ENCODE assay signal across 8 cellular contexts in genomic region chr12:44774815-44775411, GRCh38.
A peak's percentile ranks its signal among the peaks of the same experiment; 100 is the strongest.
DNase-seq lines count a peak whose midpoint lies in the region; ATAC-seq, FAIRE-seq and TF ChIP-seq lines count a peak whose summit lies in the region.

No MANE protein-coding gene starts in this region.

- H3K27ac ChIP-seq in GM23248 = no peak overlapping the region
- no peak overlapping the region for H3K27ac ChIP-seq in kidney (ENCODE audit: low read depth in 2 of 2, low read length in 2 of 2)

- H3K9me3 ChIP-seq in Caco-2 (no peaks in the 10 kb centered on the region), GM23248 (ENCODE audit: low read depth) (no peaks in the 10 kb centered on the region), kidney (ENCODE audit: control insufficient read depth in 1 of 2, low read length in 2 of 2) (peaks cover 0 to 2% of the 10 kb centered on the region in 2 donors)

- H3K27me3 ChIP-seq in Caco-2 (replicated peaks; ENCODE audit: control insufficient read depth, insufficient read depth, low read length) (no peaks in the 10 kb centered on the region; the same call in 1 of the 2 replicates), GM23248 (replicated peaks; ENCODE audit: insufficient read depth) (no peaks in the 10 kb centered on the region; the same call in 1 of the 2 replicates)

- H3K9ac ChIP-seq in GM23248 (no peak overlapping the region), kidney (ENCODE audit: low read length in 2 of 2) (no peak overlapping the region)

- no peak overlapping the region for H3K4me3 Mint-ChIP-seq in Caco-2 (ENCODE audit: unreplicated experiment)

- no peaks in the 10 kb centered on the region for H3K4me1 ChIP-seq in Caco-2
- no peaks in the 10 kb centered on the region for H3K4me1 ChIP-seq in GM23248 (ENCODE audit: insufficient read depth)
- no peaks in the 10 kb centered on the region for H3K4me1 ChIP-seq in kidney (ENCODE audit: control insufficient read depth in 1 of 2, insufficient read depth in 1 of 2, low read depth in 1 of 2, low read length in 2 of 2)

- no peaks in the 10 kb centered on the region for H3K79me2 ChIP-seq in GM23248 (ENCODE audit: insufficient read depth)

- 66 to 69% methylated on average over 11 of the region's 11 CpGs for WGBS in GM23248 (ENCODE audit: low coverage in 1 of 2, low lambda C conversion rate in 2 of 2, missing lambda C conversion rate in 2 of 2), 2 experiments

- BruUV-seq in Caco-2 (replicated peaks; lab: Mats Ljungman, UMichigan) = no TSS peak

- POLR2A ChIA-PET in Caco-2 (lab: Charles Lee) = no interaction called here

- TF ChIP-seq CTCF in Caco-2 (IDR thresholded peaks at IDR 0.05; ENCODE audit: insufficient read depth in 1 of 2, low read depth in 1 of 2, low read length in 1 of 2, severe bottlenecking in 1 of 2, unreplicated experiment in 1 of 2) (peak; percentile 89 to 93), kidney (IDR thresholded peaks at IDR 0.05; ENCODE audit: borderline replicate concordance, extremely low read depth, insufficient read depth) (peak; percentile 52)

- no peaks in the 10 kb centered on the region for H3K36me3 Mint-ChIP-seq in Caco-2 (ENCODE audit: insufficient read depth, unreplicated experiment)

- FAIRE-seq in kidney (lab: Jason Lieb, UNC) = no peak

- in situ Hi-C loops in GM23248 (cut with MboI) = no loop called here

- H2AFZ ChIP-seq in GM23248 = no peak overlapping the region

- H3K4me2 ChIP-seq in GM23248 (ENCODE audit: unreplicated experiment) = no peak overlapping the region

- H3K36me3 ChIP-seq in Caco-2 (ENCODE audit: control insufficient read depth, insufficient read depth, low read length) (no peaks in the 10 kb centered on the region), GM23248 (ENCODE audit: low read depth) (no peaks in the 10 kb centered on the region), kidney (ENCODE audit: control insufficient read depth in 1 of 2, insufficient read depth in 2 of 2, low read length in 2 of 2) (no peaks in the 10 kb centered on the region)

- DNase-seq in Caco-2 (peak; percentile 53 to 74), GM23248 (peak; percentile 24), RPMI8226 (peak; percentile 33), kidney (no peak), NCI-H2107 treated with DMSO at 0.1 percent for 48 hours (lab: John Stamatoyannopoulos, UW; ENCODE audit: unreplicated experiment) (no peak)
- DNase-seq in activated naive CD4-positive, alpha-beta T cell treated with anti-CD3 and anti-CD28 coated beads, Interleukin-2, amount 50 U/mL, for 16 hours = peak; percentile 63
- peak; percentile 36 to 43 for DNase-seq in stimulated activated CD8-positive, alpha-beta memory T cell treated with anti-CD3 and anti-CD28 coated beads, Interleukin-2, amount 100 ng/mL, for 1 hour (ENCODE audit: low read depth in 2 of 2)

- H3K4me1 Mint-ChIP-seq in Caco-2 (ENCODE audit: low read depth, unreplicated experiment) = no peaks in the 10 kb centered on the region

- H3K4me3 ChIP-seq in Caco-2 (ENCODE audit: low read depth, low read length) (no peak overlapping the region), GM23248 (no peak overlapping the region), kidney (ENCODE audit: low read length in 2 of 2) (no peak overlapping the region)

- H3K9me3 Mint-ChIP-seq in Caco-2 (ENCODE audit: unreplicated experiment) = no peaks in the 10 kb centered on the region

- peaks cover 1% of the 10 kb centered on the region for H3K27me3 Mint-ChIP-seq in Caco-2 (ENCODE audit: insufficient read depth, unreplicated experiment)

- intact Hi-C loops in Caco-2 (cut with micrococcal nuclease; ENCODE audit: unreplicated experiment) = loop anchor here (1.0 to 5.0 kb wide), 3 partner anchors 102 to 348 kb away; partner anchors contain the start of gene NELL2
- intact Hi-C loops in kidney (cut with DNase I) = no loop called here

- H3K9me2 ChIP-seq in GM23248 (ENCODE audit: insufficient read depth) = no peaks in the 10 kb centered on the region

- H4K20me1 ChIP-seq in GM23248 (ENCODE audit: insufficient read depth) = no peaks in the 10 kb centered on the region

- no peak overlapping the region for H3K27ac Mint-ChIP-seq in Caco-2 (ENCODE audit: unreplicated experiment)

- ATAC-seq in GM21825 (IDR thresholded peaks at IDR 0.05; ENCODE audit: unreplicated experiment) = no peak

- H3F3A ChIP-seq in GM23248 (ENCODE audit: insufficient read depth) = no peaks in the 10 kb centered on the region

- CTCF ChIA-PET in Caco-2 (lab: Charles Lee) = interaction anchor here (0.6 to 1.3 kb wide), 5 partner anchors 10 to 156 kb away, joined by 3 to 7 read pairs (median 4); no protein-coding TSS in a partner anchor

Comparison
In these comparisons a context has a peak if more than half of its experiments do, and no peak if none do; other contexts are left out.
1. DNase-seq: peak in Caco-2 (2 of 2), GM23248 (single experiment), RPMI8226 (single experiment), activated naive CD4-positive, alpha-beta T cell treated with anti-CD3 and anti-CD28 coated beads, Interleukin-2, amount 50 U/mL, for 16 hours (single experiment) and stimulated activated CD8-positive, alpha-beta memory T cell treated with anti-CD3 and anti-CD28 coated beads, Interleukin-2, amount 100 ng/mL, for 1 hour (2 of 2); none in kidney (single experiment) and NCI-H2107 treated with DMSO at 0.1 percent for 48 hours (single experiment).